In genomic region chr1:225885336-225885735, GRCh38 we compare ENCODE assay signal across 20 cellular contexts. TPM values are rescaled to one million over a fixed set of nuclear protein-coding genes. Genes with fewer than 3 reads are reported as not detected.
DNase-seq lines count a peak whose midpoint lies in the region; ATAC-seq and TF ChIP-seq lines count a peak whose summit lies in the region.
"Had no signal": no experiment of that assay in that cellular context is flagged by ENCODE, and none has a peak within 500 bp of the region (broad histone marks: within the 10 kb centered on the region; RNA-seq: fewer than 3 reads in every experiment).

No MANE protein-coding gene starts in this region.

- H3K27me3 Mint-ChIP-seq in neural crest cell (ENCODE audit: low read depth) = peaks cover 30% of the 10 kb centered on the region

- no peak for TF ChIP-seq CTCF in neural crest cell (conservative IDR thresholded peaks at IDR 0.05)
- no peak for TF ChIP-seq CTCF in tibial artery (IDR thresholded peaks at IDR 0.05)

- no peak overlapping the region for H3K27ac ChIP-seq in tibial artery
- H3K27ac ChIP-seq: BLaER1 had no signal

- H3K4me1 Mint-ChIP-seq in neural crest cell = peaks cover 27% of the 10 kb centered on the region

- peak overlapping the region; percentile 57 for H3K4me3 Mint-ChIP-seq in neural crest cell

- no peaks in the 10 kb centered on the region for H3K9me3 Mint-ChIP-seq in neural crest cell

- no peak for ATAC-seq in GM19328 (IDR thresholded peaks at IDR 0.05; ENCODE audit: unreplicated experiment)
- ATAC-seq: HCT116, SK-N-SH treated with all-trans-retinoic acid at 6 μM for 48 hours had no signal

- DNase-seq in GF-D8 (lab: John Stamatoyannopoulos, UW) (peak; percentile 55), NOMO-1 (lab: John Stamatoyannopoulos, UW; ENCODE audit: unreplicated experiment in 2 of 2) (peak; percentile 75 to 89), SKM-1 treated with dmso at 0.1 percent for 144 hours (lab: John Stamatoyannopoulos, UW; ENCODE audit: unreplicated experiment) (peak; percentile 89), neural crest cell (ENCODE audit: low read depth, low spot score) (no peak), tibial artery (no peak), NCI-H1417 treated with DMSO at 0.1 percent for 48 hours (lab: John Stamatoyannopoulos, UW) (no peak)
- DNase-seq: DMS79 treated with DMSO at 0.1 percent for 48 hours, MM.1S, NCI-H1417, NCI-H187 treated with DMSO at 0.1 percent for 48 hours, NCI-H345, NCI-H524 treated with DMSO at 0.1 percent for 48 hours, SHP77 had no signal

- H3K9me3 ChIP-seq in tibial artery = no peaks in the 10 kb centered on the region
- H3K9me3 ChIP-seq: BLaER1 had no signal

- no peaks in the 10 kb centered on the region for H3K36me3 ChIP-seq in tibial artery
- H3K36me3 ChIP-seq: BLaER1 had no signal

- peaks cover 0 to 12% of the 10 kb centered on the region in 2 donors for H3K27me3 ChIP-seq in tibial artery

- intact Hi-C loops in tibial artery (cut with DNase I; ENCODE audit: low total_unique reads) = no loop called here

- peaks cover 0 to 19% (median 15%) of the 10 kb centered on the region in 4 donors for H3K4me1 ChIP-seq in tibial artery

- no peaks in the 10 kb centered on the region for H3K36me3 Mint-ChIP-seq in neural crest cell (ENCODE audit: low read depth)

- H3K4me3 ChIP-seq in tibial artery = no peak overlapping the region
- H3K4me3 ChIP-seq: BLaER1 had no signal

- no peak overlapping the region for H3K27ac Mint-ChIP-seq in neural crest cell (ENCODE audit: unreplicated experiment)

RNA-seq across cellular contexts. Expression of gene TMEM63A, which starts 3.2 kb away (rescaled TPM):
- 24.8 and 29.3 TPM in 2 replicates for total RNA-seq in neural crest cell

RNA-seq across cellular contexts. Expression of gene LEFTY1, which starts 3.6 kb away (rescaled TPM):
- total RNA-seq in neural crest cell = 0.65 TPM in 1 of 2 replicates, not detected in the other
- total RNA-seq: A673; LHCN-M2; T-helper 1 cell treated with Interleukin-12 subunit alpha and Interleukin-12 subunit beta and Interleukin-4 antibody, amounts not matched to agents 30 ng/mL and 1 ng/mL, for 36 hours had no signal

RNA-seq across cellular contexts. Expression of gene PYCR2, which starts 38.7 kb away (rescaled TPM):
- total RNA-seq in neural crest cell = 54.8 and 59.9 TPM in 2 replicates

RNA-seq across cellular contexts. Expression of gene LEFTY2, which starts 55.7 kb away (rescaled TPM):
- not detected in 2 replicates for total RNA-seq in neural crest cell
- total RNA-seq: A673; LHCN-M2; T-helper 1 cell treated with Interleukin-12 subunit alpha and Interleukin-12 subunit beta and Interleukin-4 antibody, amounts not matched to agents 30 ng/mL and 1 ng/mL, for 36 hours had no signal

Comparison
In these comparisons a context has a peak if more than half of its experiments do, and no peak if none do; other contexts are left out.
1. DNase-seq: peak in GF-D8 (single experiment), NOMO-1 (2 of 2) and SKM-1 treated with dmso at 0.1 percent for 144 hours (single experiment); none in neural crest cell (single experiment), tibial artery (0 of 2) and NCI-H1417 treated with DMSO at 0.1 percent for 48 hours (single experiment).